8 cellular contexts compared by ENCODE assay signal in the genomic region with DNA sequence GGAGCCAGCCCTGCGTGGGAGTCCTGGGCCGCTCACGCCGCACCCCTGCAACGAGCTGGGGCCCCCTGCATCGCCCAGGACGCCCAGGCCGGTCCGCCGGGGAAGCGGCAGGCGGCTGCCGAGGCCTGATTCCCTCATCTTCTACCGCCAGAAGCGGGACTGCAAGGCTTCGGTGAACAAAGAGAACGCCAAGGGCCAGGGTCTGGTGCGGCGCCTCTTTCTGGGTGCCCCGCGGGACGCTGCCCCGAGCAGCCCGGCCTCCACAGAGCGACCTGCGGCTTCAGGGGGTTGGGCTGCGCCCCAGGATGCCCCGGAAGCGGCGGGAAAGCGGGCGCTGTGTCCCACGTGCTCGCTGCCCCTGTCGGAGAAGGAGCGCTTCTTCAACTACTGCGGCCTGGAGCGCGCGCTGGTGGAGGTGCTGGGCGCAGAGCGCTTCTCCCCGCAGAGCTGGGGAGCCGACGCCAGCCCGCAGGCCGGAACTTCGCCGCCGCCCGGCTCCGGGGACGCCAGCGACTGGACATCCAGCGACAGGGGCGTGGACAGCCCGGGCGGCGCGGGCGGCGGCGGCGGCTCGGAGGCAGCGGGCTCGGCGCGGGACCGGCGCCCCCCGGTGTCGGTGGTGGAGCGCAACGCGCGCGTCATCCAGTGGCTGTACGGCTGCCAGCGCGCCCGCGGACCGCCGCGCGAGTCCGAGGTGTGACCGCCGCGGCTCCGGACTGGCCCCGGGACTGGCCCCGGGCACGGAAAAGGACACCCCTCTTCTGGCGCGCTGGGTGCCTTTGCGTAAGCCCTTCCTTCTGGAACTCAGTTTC. TPM values are rescaled to one million over a fixed set of nuclear protein-coding genes. Genes with fewer than 3 reads are reported as not detected.
A peak's percentile ranks its signal among the peaks of the same experiment; 100 is the strongest.
DNase-seq lines count a peak whose midpoint lies in the region; ATAC-seq and TF ChIP-seq lines count a peak whose summit lies in the region.

No MANE protein-coding gene starts in this region.

- H3K27ac Mint-ChIP-seq in glutamatergic neuron (ENCODE audit: unreplicated experiment): peak overlapping the region; percentile 48

- intact Hi-C loops in vagina (cut with DNase I): loop anchor here (5.0 to 10.0 kb wide), 2 partner anchors 49 to 127 kb away; partner anchors contain the start of gene PDIK1L

- DNase-seq in DMS 273 (lab: John Stamatoyannopoulos, UW; ENCODE audit: unreplicated experiment) (peak; percentile 81), DMS 273 treated with DMSO at 0.1 percent for 48 hours (lab: John Stamatoyannopoulos, UW) (no peak), NCI-H510A treated with DMSO at 0.1 percent for 48 hours (lab: John Stamatoyannopoulos, UW) (peak; percentile 26), glutamatergic neuron (peak; percentile 76), nucleus accumbens (lab: John Stamatoyannopoulos, UW) (peak in 39 of 56 donors; percentile 12 to 70 (median 42)), vagina (ENCODE audit: extremely low spot score in 2 of 2) (no peak)
- peak; percentile 55 for DNase-seq in activated naive CD4-positive, alpha-beta T cell treated with anti-CD3 and anti-CD28 coated beads, Interleukin-2, amount 50 U/mL, for 16 hours

- H3K36me3 Mint-ChIP-seq in glutamatergic neuron (ENCODE audit: unreplicated experiment): no peaks in the 10 kb centered on the region

- H3K36me3 ChIP-seq in vagina: no peaks in the 10 kb centered on the region

- H3K4me1 Mint-ChIP-seq in glutamatergic neuron (ENCODE audit: low read depth, unreplicated experiment): peaks cover 17% of the 10 kb centered on the region

- H3K27me3 Mint-ChIP-seq in glutamatergic neuron (ENCODE audit: unreplicated experiment): peaks cover 7% of the 10 kb centered on the region

- H3K9me3 ChIP-seq in vagina: no peaks in the 10 kb centered on the region

- no peak for ATAC-seq in HG03097 (IDR thresholded peaks at IDR 0.05; ENCODE audit: low FRiP score, unreplicated experiment)

- H3K4me3 Mint-ChIP-seq in glutamatergic neuron (ENCODE audit: unreplicated experiment): peak overlapping the region; percentile 82

- peak overlapping the region; percentile 41 to 50 for H3K4me3 ChIP-seq in vagina

- TF ChIP-seq CTCF in glutamatergic neuron (IDR thresholded peaks at IDR 0.05; ENCODE audit: partially characterized antibody, unreplicated experiment) (no peak), vagina (IDR thresholded peaks at IDR 0.05) (no peak)

- H3K27ac ChIP-seq in vagina: peak overlapping the region; percentile 10

- H3K4me1 ChIP-seq in vagina: peaks cover 14% of the 10 kb centered on the region

- H3K9me3 Mint-ChIP-seq in glutamatergic neuron (ENCODE audit: unreplicated experiment): peaks cover 4% of the 10 kb centered on the region

- TF ChIP-seq POLR2A in vagina (IDR thresholded peaks at IDR 0.05): no peak

- peaks cover 4% of the 10 kb centered on the region for H3K27me3 ChIP-seq in vagina

RNA-seq across cellular contexts. Expression of gene FAM110D, which starts 2.7 kb away (rescaled TPM):
- total RNA-seq in glutamatergic neuron (ENCODE audit: unreplicated experiment) (0.25 TPM), vagina (4.2 TPM)

RNA-seq across cellular contexts. Expression of gene C1orf232, which starts 7.1 kb away (rescaled TPM):
- total RNA-seq in glutamatergic neuron (ENCODE audit: unreplicated experiment) (not detected), vagina (not detected)

RNA-seq across cellular contexts. Expression of gene ZNF593, which starts 8.1 kb away (rescaled TPM):
- total RNA-seq in glutamatergic neuron (ENCODE audit: unreplicated experiment) (35.9 TPM), vagina (18.7 TPM)

RNA-seq across cellular contexts. Expression of gene ZNF593OS, which starts 10.0 kb away (rescaled TPM):
- 4.2 TPM for total RNA-seq in glutamatergic neuron (ENCODE audit: unreplicated experiment)
- total RNA-seq in vagina: not detected

RNA-seq across cellular contexts. Expression of gene CNKSR1, which starts 15.7 kb away (rescaled TPM):
- total RNA-seq in glutamatergic neuron (ENCODE audit: unreplicated experiment) (9.9 TPM), vagina (21.9 TPM)

Comparison
In these comparisons a context has a peak if more than half of its experiments do, and no peak if none do; other contexts are left out.
1. DNase-seq: peak in DMS 273 (single experiment), NCI-H510A treated with DMSO at 0.1 percent for 48 hours (single experiment), activated naive CD4-positive, alpha-beta T cell treated with anti-CD3 and anti-CD28 coated beads, Interleukin-2, amount 50 U/mL, for 16 hours (single experiment), glutamatergic neuron (single experiment) and nucleus accumbens (39 of 56); none in DMS 273 treated with DMSO at 0.1 percent for 48 hours (single experiment) and vagina (0 of 2).